ENCODE assay signal across 8 cellular contexts in the genomic region with DNA sequence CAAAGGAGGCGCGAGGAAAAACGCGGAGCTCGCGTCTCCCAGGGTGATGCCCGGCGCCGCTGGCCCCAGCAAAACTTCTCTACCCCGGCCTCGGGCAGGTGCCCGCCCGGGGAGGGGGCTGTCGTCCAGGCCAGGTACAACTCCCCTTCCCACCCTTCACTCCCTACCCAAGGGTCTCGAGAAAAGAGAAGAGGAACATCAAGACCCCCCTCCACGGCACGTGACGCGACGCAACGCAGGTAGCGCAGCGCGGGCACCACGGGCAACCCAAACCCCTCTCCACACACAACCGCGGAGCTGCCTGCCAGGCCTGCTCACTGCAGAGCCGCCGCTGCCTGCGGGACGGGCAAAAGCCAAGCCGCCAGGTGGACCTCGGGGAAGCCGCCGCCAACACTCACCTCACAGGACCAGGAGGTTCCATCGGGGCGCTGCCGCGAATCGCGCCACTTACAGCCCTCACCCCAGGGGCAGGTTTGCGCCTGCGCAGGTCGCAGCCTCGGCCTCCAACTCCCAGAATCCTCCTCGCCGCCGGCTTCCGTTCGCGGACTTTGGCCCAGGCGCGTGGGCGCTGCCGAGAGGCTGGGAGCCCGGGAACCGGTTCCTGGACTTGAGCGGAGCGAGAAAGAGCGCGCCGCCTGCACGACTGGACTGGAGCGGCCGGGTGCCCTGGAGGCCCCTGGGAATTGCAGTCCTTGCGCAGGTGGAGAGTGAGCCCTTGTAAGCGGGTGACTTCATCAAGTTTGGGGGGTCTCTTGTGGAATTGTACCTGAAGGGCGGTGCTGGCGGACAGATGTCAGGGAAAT. TPM values are rescaled to one million over a fixed set of nuclear protein-coding genes. Genes with fewer than 3 reads are reported as not detected.
DNase-seq lines count a peak whose midpoint lies in the region; ATAC-seq and TF ChIP-seq lines count a peak whose summit lies in the region.

Gene ZNF232, minus strand, starts transcription at position 477 of the 803 bp plus-strand sequence. Its CDS starts 56 bp downstream, at position 421.

- H3K27ac ChIP-seq in HCT116 (ENCODE audit: low read depth, low read length) = peak within 1 kb of the TSS; percentile 66
- no peak within 1 kb of the TSS for H3K27ac ChIP-seq in SK-N-MC

- H3K4me2 ChIP-seq in HCT116 (ENCODE audit: low read length) = peak within 1 kb of the TSS; percentile 89

- DNase-seq in HCT116 (ENCODE audit: low read depth, low spot score) (peak; percentile 91), NAMALWA (ENCODE audit: low spot score) (peak; percentile 88), SK-N-MC (ENCODE audit: low read depth, low spot score) (peak; percentile 12), germinal center (ENCODE audit: low spot score) (peak; percentile 93), non-pigmented ciliary epithelial cell (ENCODE audit: low read depth) (peak; percentile 63), superior temporal gyrus (ENCODE audit: extremely low spot score) (peak; percentile 96)
- peak; percentile 94 for DNase-seq in activated naive CD4-positive, alpha-beta T cell treated with anti-CD3 and anti-CD28 coated beads, Interleukin-2, amount 10 ng/mL, durations not matched to agents 7 days and 5 days

- no TSS peak for BruUV-seq in HCT116 (replicated peaks; lab: Mats Ljungman, UMichigan)

- POLR2A ChIA-PET in HCT116 (lab: Charles Lee) = no interaction called here

- H3K9me3 ChIP-seq in ES-I3 (ENCODE audit: control insufficient read depth, insufficient read depth, low read length) (peaks cover 5% of the 10 kb centered on the region), HCT116 (ENCODE audit: control insufficient read depth in 1 of 2, insufficient read depth in 1 of 2, low read depth in 1 of 2, low read length in 2 of 2) (0 out of 4 replicates have a peak, but pooled peaks cover 0 to 10% of the 10 kb centered on the region in 2 experiments), SK-N-MC (ENCODE audit: low read depth, low read length) (0 out of 2 replicates have a peak, but pooled peaks cover 6% of the 10 kb centered on the region)

- H3K9me2 ChIP-seq in HCT116 (ENCODE audit: insufficient read depth) = no peaks in the 10 kb centered on the region

- no peak for TF ChIP-seq CTCF in HCT116 (IDR thresholded peaks at IDR 0.05 in 2 of 3, conservative IDR thresholded peaks at IDR 0.05 in 1 of 3; ENCODE audit: borderline replicate concordance in 1 of 3, insufficient read depth in 1 of 3, low read depth in 2 of 3, low read length in 2 of 3)

- peak within 1 kb of the TSS; percentile 78 for H3K4me3 Mint-ChIP-seq in activated naive CD4-positive, alpha-beta T cell treated with anti-CD3 and anti-CD28 coated beads, Interleukin-2, amount 10 ng/mL, durations not matched to agents 7 days and 5 days

- peaks cover 21% of the 10 kb centered on the region for H3K4me1 Mint-ChIP-seq in activated naive CD4-positive, alpha-beta T cell treated with anti-CD3 and anti-CD28 coated beads, Interleukin-2, amount 10 ng/mL, durations not matched to agents 7 days and 5 days

- no peaks in the 10 kb centered on the region for H4K20me1 ChIP-seq in HCT116 (ENCODE audit: insufficient read depth)

- H2AFZ ChIP-seq in HCT116 (ENCODE audit: low read depth, low read length, poor library complexity, severe bottlenecking) = peak within 1 kb of the TSS; percentile 10

- no peaks in the 10 kb centered on the region for H3K4me1 ChIP-seq in ES-I3 (ENCODE audit: insufficient read depth, low read length)
- peaks cover 0 to 15% of the 10 kb centered on the region in 2 experiments; a peak in 2 of 4 replicates for H3K4me1 ChIP-seq in HCT116 (ENCODE audit: control insufficient read depth in 1 of 2, insufficient read depth in 2 of 2, low read length in 2 of 2)

- H3K9ac ChIP-seq in ES-I3 (ENCODE audit: low read depth, low read length) = peak within 1 kb of the TSS; percentile 95
- H3K9ac ChIP-seq in HCT116 (ENCODE audit: low read length) = peak within 1 kb of the TSS; percentile 72
- H3K9ac ChIP-seq in SK-N-MC (ENCODE audit: insufficient read length) = peak within 1 kb of the TSS; percentile 81

- H3K4me3 ChIP-seq in HCT116 (replicated peaks in 1 of 2; ENCODE audit: low read depth in 1 of 2, low read length in 2 of 2) = peak within 1 kb of the TSS; percentile 66 to 72
- peak within 1 kb of the TSS; percentile 88 for H3K4me3 ChIP-seq in SK-N-MC

- H3K9me3 Mint-ChIP-seq in activated naive CD4-positive, alpha-beta T cell treated with anti-CD3 and anti-CD28 coated beads, Interleukin-2, amount 10 ng/mL, durations not matched to agents 7 days and 5 days = peaks cover 28% of the 10 kb centered on the region

- peaks cover 23% of the 10 kb centered on the region for H3K27me3 Mint-ChIP-seq in activated naive CD4-positive, alpha-beta T cell treated with anti-CD3 and anti-CD28 coated beads, Interleukin-2, amount 10 ng/mL, durations not matched to agents 7 days and 5 days

- H3K36me3 ChIP-seq in ES-I3 (ENCODE audit: insufficient read depth, low read length) = peaks cover 25% of the 10 kb centered on the region
- peaks cover 9 to 30% of the 10 kb centered on the region in 2 experiments for H3K36me3 ChIP-seq in HCT116 (ENCODE audit: control insufficient read depth in 1 of 2, insufficient read depth in 2 of 2, low read length in 2 of 2)
- peaks cover 53% of the 10 kb centered on the region for H3K36me3 ChIP-seq in SK-N-MC (ENCODE audit: insufficient read depth, low read length)

- no peak for TF ChIP-seq RAD21 in HCT116 (IDR thresholded peaks at IDR 0.05; ENCODE audit: low read depth)

- intact Hi-C loops in HCT116 (cut with micrococcal nuclease) = loop anchor here (10.0 kb wide), 1 partner anchor 83 kb away; the partner anchor contains the start of gene ZNF594

- peak; percentile 35 for TF ChIP-seq POLR2A in HCT116 (IDR thresholded peaks at IDR 0.05; ENCODE audit: borderline replicate concordance, extremely low read depth, insufficient read depth, insufficient read length)

- RAD21 ChIA-PET in HCT116 (lab: Charles Lee; ENCODE audit: low non-redundant PET in 1 of 2, low total read pairs in 2 of 2, uncharacterized antibody in 2 of 2, unreplicated experiment in 2 of 2) = no interaction called here

- H3K27me3 ChIP-seq in HCT116 (ENCODE audit: insufficient read depth, low read length) = no peaks in the 10 kb centered on the region

- peak within 1 kb of the TSS; percentile 62 for H3K27ac Mint-ChIP-seq in activated naive CD4-positive, alpha-beta T cell treated with anti-CD3 and anti-CD28 coated beads, Interleukin-2, amount 10 ng/mL, durations not matched to agents 7 days and 5 days

- H3K79me2 ChIP-seq in HCT116 (ENCODE audit: insufficient read depth, low read length) = peaks cover 19% of the 10 kb centered on the region

- peak; percentile 91 for ATAC-seq in HCT116

- CTCF ChIA-PET in HCT116 (lab: Charles Lee) = no interaction called here
- CTCF ChIA-PET in activated naive CD4-positive, alpha-beta T cell treated with anti-CD3 and anti-CD28 coated beads, Interleukin-2, amount 10 ng/mL, durations not matched to agents 7 days and 5 days (lab: Charles Lee) = interaction anchor here (1.1 to 1.2 kb wide), 2 partner anchors 33 kb away, joined by 4 read pairs; partner anchors contain the start of gene ZFP3

- peaks cover 54% of the 10 kb centered on the region for H3K36me3 Mint-ChIP-seq in activated naive CD4-positive, alpha-beta T cell treated with anti-CD3 and anti-CD28 coated beads, Interleukin-2, amount 10 ng/mL, durations not matched to agents 7 days and 5 days

TF ChIP-seq in HCT116, 20 proteins besides CTCF, POLR2A, EP300 and RAD21 (continues in another document):
- TF ChIP-seq POLR2AphosphoS5 (IDR thresholded peaks at IDR 0.05; ENCODE audit: low read depth, low read length) = peak; percentile 84
- TF ChIP-seq ZFX (IDR thresholded peaks at IDR 0.05) = peak; percentile 52; the same call in 1 of the 2 replicates
- TF ChIP-seq JUND (IDR thresholded peaks at IDR 0.05) = no peak
- no peak for TF ChIP-seq CEBPB (IDR thresholded peaks at IDR 0.05; ENCODE audit: low read depth)
- TF ChIP-seq EZH2phosphoT487 (IDR thresholded peaks at IDR 0.05; ENCODE audit: borderline replicate concordance) = no peak
- TF ChIP-seq, protein P1, sequence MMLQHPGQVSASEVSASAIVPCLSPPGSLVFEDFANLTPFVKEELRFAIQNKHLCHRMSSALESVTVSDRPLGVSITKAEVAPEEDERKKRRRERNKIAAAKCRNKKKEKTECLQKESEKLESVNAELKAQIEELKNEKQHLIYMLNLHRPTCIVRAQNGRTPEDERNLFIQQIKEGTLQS (IDR thresholded peaks at IDR 0.05) = no peak
- TF ChIP-seq, protein P2, sequence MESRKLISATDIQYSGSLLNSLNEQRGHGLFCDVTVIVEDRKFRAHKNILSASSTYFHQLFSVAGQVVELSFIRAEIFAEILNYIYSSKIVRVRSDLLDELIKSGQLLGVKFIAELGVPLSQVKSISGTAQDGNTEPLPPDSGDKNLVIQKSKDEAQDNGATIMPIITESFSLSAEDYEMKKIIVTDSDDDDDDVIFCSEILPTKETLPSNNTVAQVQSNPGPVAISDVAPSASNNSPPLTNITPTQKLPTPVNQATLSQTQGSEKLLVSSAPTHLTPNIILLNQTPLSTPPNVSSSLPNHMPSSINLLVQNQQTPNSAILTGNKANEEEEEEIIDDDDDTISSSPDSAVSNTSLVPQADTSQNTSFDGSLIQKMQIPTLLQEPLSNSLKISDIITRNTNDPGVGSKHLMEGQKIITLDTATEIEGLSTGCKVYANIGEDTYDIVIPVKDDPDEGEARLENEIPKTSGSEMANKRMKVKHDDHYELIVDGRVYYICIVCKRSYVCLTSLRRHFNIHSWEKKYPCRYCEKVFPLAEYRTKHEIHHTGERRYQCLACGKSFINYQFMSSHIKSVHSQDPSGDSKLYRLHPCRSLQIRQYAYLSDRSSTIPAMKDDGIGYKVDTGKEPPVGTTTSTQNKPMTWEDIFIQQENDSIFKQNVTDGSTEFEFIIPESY (IDR thresholded peaks at IDR 0.05; ENCODE audit: extremely low read depth, insufficient replicate concordance, low read length) = no peak
- peak; percentile 98 for TF ChIP-seq EGR1 (IDR thresholded peaks at IDR 0.05; ENCODE audit: low read depth)
- 0 out of 2 replicates have a peak, but pooled peaks have one; percentile 31 for TF ChIP-seq SP1 (IDR thresholded peaks at IDR 0.05; ENCODE audit: low read depth)
- no peak for TF ChIP-seq SRF (IDR thresholded peaks at IDR 0.05; ENCODE audit: low read depth)
- TF ChIP-seq YY1 (IDR thresholded peaks at IDR 0.05; ENCODE audit: extremely low read depth, insufficient replicate concordance, low read depth, low read length) = no peak
- TF ChIP-seq EZH2 (IDR thresholded peaks at IDR 0.05) = no peak

RNA-seq across cellular contexts. Expression of gene ZNF232, which starts in this region (rescaled TPM):
- total RNA-seq in HCT116 (2021; ENCODE audit: unreplicated experiment) = 11.1 TPM
- 4.2 and 5.9 TPM in 2 replicates for polyA plus RNA-seq in HCT116 (2012)

Comparison
In these comparisons a context has a peak if more than half of its experiments do, and no peak if none do; other contexts are left out.
1. DNase-seq: peak in every context shown above with its lines; median percentile 96 in superior temporal gyrus; 94 in activated naive CD4-positive, alpha-beta T cell treated with anti-CD3 and anti-CD28 coated beads, Interleukin-2, amount 10 ng/mL, durations not matched to agents 7 days and 5 days; 93 in germinal center; 91 in HCT116; 88 in NAMALWA; 63 in non-pigmented ciliary epithelial cell; 12 in SK-N-MC.